8 cellular contexts compared by ENCODE assay signal in genomic region chr12:53299101-53299453, GRCh38. TPM values are rescaled to one million over a fixed set of nuclear protein-coding genes. Genes with fewer than 3 reads are reported as not detected.
DNase-seq lines count a peak whose midpoint lies in the region; ATAC-seq and TF ChIP-seq lines count a peak whose summit lies in the region.

No MANE protein-coding gene starts in this region.

- H3K4me1 ChIP-seq in mucosa of descending colon (ENCODE audit: low read depth) (peaks cover 21% of the 10 kb centered on the region), tibial artery (peaks cover 3 to 63% (median 49%) of the 10 kb centered on the region in 4 donors)

- ATAC-seq in mucosa of descending colon: no peak
- no peak for ATAC-seq in GM19023 (IDR thresholded peaks at IDR 0.05; ENCODE audit: unreplicated experiment)

- TF ChIP-seq CTCF in mucosa of descending colon (IDR thresholded peaks at IDR 0.05) (no peak), tibial artery (IDR thresholded peaks at IDR 0.05) (no peak)

- H3K4me3 ChIP-seq in mucosa of descending colon (peak overlapping the region; percentile 59), tibial artery (peak overlapping the region; percentile 71 to 87)

- intact Hi-C loops in mucosa of descending colon (cut with DNase I, micrococcal nuclease) (no loop called here), tibial artery (cut with DNase I; ENCODE audit: low total_unique reads) (no loop called here)

- H3K9me3 ChIP-seq in mucosa of descending colon (no peaks in the 10 kb centered on the region), tibial artery (no peaks in the 10 kb centered on the region)

- H3K27me3 ChIP-seq in tibial artery: no peaks in the 10 kb centered on the region

- H3K36me3 ChIP-seq in mucosa of descending colon (ENCODE audit: low read depth) (no peaks in the 10 kb centered on the region), tibial artery (peaks cover 21 to 42% (median 21%) of the 10 kb centered on the region in 3 donors)

- peak overlapping the region; percentile 64 to 65 for H3K27ac ChIP-seq in tibial artery

- peak; percentile 18 to 29 for DNase-seq in activated CD4-positive, alpha-beta T cell treated with anti-CD3 and anti-CD28 coated beads for 24 hours (ENCODE audit: low read depth in 2 of 2)
- DNase-seq in activated CD4-positive, alpha-beta T cell treated with anti-CD3 and anti-CD28 coated beads for 1 hour: no peak
- peak in 3 of 5 donors; percentile 21 to 43 (median 30) for DNase-seq in T-helper 1 cell
- DNase-seq in dermis blood vessel endothelial cell: peak; percentile 71
- DNase-seq in mucosa of descending colon: peak in 1 of 3 donors; percentile 24
- no peak for DNase-seq in tibial artery
- DNase-seq in retina: no peak

RNA-seq across cellular contexts. Expression of gene MYG1, which starts 0.4 kb away (rescaled TPM):
- total RNA-seq in dermis blood vessel endothelial cell: 35.2 and 43.1 TPM in 2 replicates
- 10 to 100 TPM; 35.4 to 54.9 (median 38.0) TPM for total RNA-seq in mucosa of descending colon

RNA-seq across cellular contexts. Expression of gene PFDN5, which starts 3.7 kb away (rescaled TPM):
- 185 and 491 TPM in 2 replicates for total RNA-seq in dermis blood vessel endothelial cell
- 100 to 1,000 TPM; 262 to 390 (median 268) TPM for total RNA-seq in mucosa of descending colon

RNA-seq across cellular contexts. Expression of gene AAAS, which starts 22.3 kb away (rescaled TPM):
- total RNA-seq in dermis blood vessel endothelial cell: 38.6 and 44.3 TPM in 2 replicates
- total RNA-seq in mucosa of descending colon: 10 to 100 TPM; 40.2 to 46.9 (median 46.3) TPM

RNA-seq across cellular contexts. Expression of gene ESPL1, which starts 31.0 kb away (rescaled TPM):
- total RNA-seq in dermis blood vessel endothelial cell (4.8 and 16.5 TPM in 2 replicates), mucosa of descending colon (10 to 100 TPM in 1 of 3 donors, 1 to 10 TPM in 2; 4.5 to 13.1 (median 5.8) TPM)

RNA-seq across cellular contexts. Expression of gene SP7, which starts 37.1 kb away (rescaled TPM):
- total RNA-seq in dermis blood vessel endothelial cell (not detected in 2 replicates), mucosa of descending colon (not detected)

Comparison
In these comparisons a context has a peak if more than half of its experiments do, and no peak if none do; other contexts are left out.
1. DNase-seq: peak in activated CD4-positive, alpha-beta T cell treated with anti-CD3 and anti-CD28 coated beads for 24 hours (2 of 2), T-helper 1 cell (3 of 5) and dermis blood vessel endothelial cell (single experiment); none in activated CD4-positive, alpha-beta T cell treated with anti-CD3 and anti-CD28 coated beads for 1 hour (single experiment), tibial artery (0 of 2) and retina (single experiment).